In the genomic region with DNA sequence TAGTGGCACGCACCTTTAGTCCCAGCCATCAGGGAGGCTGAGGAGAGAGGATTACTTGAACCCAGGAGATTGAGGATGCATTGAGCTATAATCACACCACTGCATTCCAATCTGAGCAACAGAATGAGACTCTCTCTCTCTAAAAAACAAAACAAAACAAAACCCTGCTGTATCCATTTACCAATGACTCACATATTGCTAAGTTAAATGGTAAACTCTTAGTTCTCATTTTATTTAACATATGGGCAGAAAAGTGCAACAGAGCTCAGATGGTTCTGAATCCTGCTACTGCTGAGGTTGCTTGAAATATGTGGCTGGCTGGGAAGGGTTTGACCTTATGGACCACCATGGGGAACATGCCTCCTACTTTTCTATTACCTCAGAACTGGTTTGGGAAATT, we compare ENCODE assay signal across 25 cellular contexts. TPM values are rescaled to one million over a fixed set of nuclear protein-coding genes. Genes with fewer than 3 reads are reported as not detected.
DNase-seq lines count a peak whose midpoint lies in the region; ATAC-seq lines count a peak whose summit lies in the region.
"Had no signal": no experiment of that assay in that cellular context is flagged by ENCODE, and none has a peak within 500 bp of the region (broad histone marks: within the 10 kb centered on the region; RNA-seq: fewer than 3 reads in every experiment).

No MANE protein-coding gene starts in this region.

- peak overlapping the region; percentile 76 for H3K4me3 Mint-ChIP-seq in activated T-helper 17 cell treated with anti-CD3 and anti-CD28 coated beads, Interleukin-2, amount 50 U/mL, for 72 hours
- H3K4me3 Mint-ChIP-seq: activated naive CD4-positive, alpha-beta T cell treated with anti-CD3 and anti-CD28 coated beads for 36 hours had no signal

- peak; percentile 50 for ATAC-seq in activated T-helper 17 cell treated with anti-CD3 and anti-CD28 coated beads, Interleukin-2, amount 50 U/mL, for 72 hours (replicated peaks)
- no peak for ATAC-seq in HG03571 (IDR thresholded peaks at IDR 0.05; ENCODE audit: unreplicated experiment)
- ATAC-seq: heart left ventricle, HepG2, right lobe of liver, Right ventricle myocardium inferior had no signal

- H3K9me3 Mint-ChIP-seq in activated T-helper 17 cell treated with anti-CD3 and anti-CD28 coated beads, Interleukin-2, amount 50 U/mL, for 72 hours = no peaks in the 10 kb centered on the region
- H3K9me3 Mint-ChIP-seq: activated naive CD4-positive, alpha-beta T cell treated with anti-CD3 and anti-CD28 coated beads for 36 hours; natural killer cell treated with Interleukin-12 subunit alpha and Interleukin-12 subunit beta and Interleukin-15 and Interleukin-18, amount 100 ng/mL, for 72 hours had no signal

- DNase-seq in EH (ENCODE audit: low read depth) (peak; percentile 28), fibroblast of peridontal ligament (ENCODE audit: extremely low read depth) (peak; percentile 58), retina (no peak), NCI-H1930 (lab: John Stamatoyannopoulos, UW) (no peak)
- DNase-seq: activated CD4-positive, alpha-beta T cell treated with anti-CD3 and anti-CD28 coated beads for 48 hours; activated CD8-positive, alpha-beta memory T cell treated with anti-CD3 and anti-CD28 coated beads, Interleukin-2, amount 50 U/mL, for 4 hours; AML-193; effector CD8-positive, alpha-beta T cell; heart left ventricle; left lung; midbrain; NCI-H146; NCI-H2171 treated with DMSO at 0.1 percent for 48 hours; NCI-H69; ovary; right lobe of liver; SW 1271; tibial artery had no signal

- peaks cover 13% of the 10 kb centered on the region for H3K4me1 ChIP-seq in ACC112 (ENCODE audit: control insufficient read depth, insufficient read depth, low read length, unreplicated experiment)
- H3K4me1 ChIP-seq: left lung, right lobe of liver had no signal

- no peak overlapping the region for H3K27ac ChIP-seq in ACC112 (ENCODE audit: low read depth, low read length)
- H3K27ac ChIP-seq: heart left ventricle, ovary, right lobe of liver, tibial artery had no signal

- peaks cover 14% of the 10 kb centered on the region for H3K4me1 Mint-ChIP-seq in activated T-helper 17 cell treated with anti-CD3 and anti-CD28 coated beads, Interleukin-2, amount 50 U/mL, for 72 hours

- H3K4me3 ChIP-seq in ACC112 (ENCODE audit: low read depth, low read length) = no peak overlapping the region
- H3K4me3 ChIP-seq: heart left ventricle, left lung, ovary, right lobe of liver, tibial artery had no signal

- peak overlapping the region; percentile 97 for H3K27ac Mint-ChIP-seq in activated T-helper 17 cell treated with anti-CD3 and anti-CD28 coated beads, Interleukin-2, amount 50 U/mL, for 72 hours

- H3K36me3 ChIP-seq in ACC112 (ENCODE audit: insufficient read depth, low read length) = no peaks in the 10 kb centered on the region
- H3K36me3 ChIP-seq: heart left ventricle, left lung, ovary, right lobe of liver, tibial artery had no signal

- H3K79me2 ChIP-seq in ACC112 (ENCODE audit: control insufficient read depth, insufficient read depth, low read length, unreplicated experiment) = no peaks in the 10 kb centered on the region

- H3K27me3 ChIP-seq in ACC112 (ENCODE audit: insufficient read depth, low read length) = no peaks in the 10 kb centered on the region
- H3K27me3 ChIP-seq: heart left ventricle, left lung, ovary, right lobe of liver, tibial artery had no signal

- H3K27me3 Mint-ChIP-seq in activated T-helper 17 cell treated with anti-CD3 and anti-CD28 coated beads, Interleukin-2, amount 50 U/mL, for 72 hours = no peaks in the 10 kb centered on the region

- no peaks in the 10 kb centered on the region for H3K36me3 Mint-ChIP-seq in activated T-helper 17 cell treated with anti-CD3 and anti-CD28 coated beads, Interleukin-2, amount 50 U/mL, for 72 hours (ENCODE audit: low read depth)
- H3K36me3 Mint-ChIP-seq: natural killer cell treated with Interleukin-12 subunit alpha and Interleukin-12 subunit beta and Interleukin-15 and Interleukin-18, amount 100 ng/mL, for 72 hours had no signal

- peak overlapping the region; percentile 82 for H2AFZ ChIP-seq in ACC112 (ENCODE audit: low read length, unreplicated experiment)

RNA-seq across cellular contexts. Expression of a gene that starts 33.7 kb away (rescaled TPM):
- total RNA-seq in activated T-helper 17 cell treated with anti-CD3 and anti-CD28 coated beads, Interleukin-2, amount 50 U/mL, for 72 hours = 10 to 100 TPM; 64.6 to 64.7 TPM

RNA-seq across cellular contexts. Expression of a gene that starts 38.7 kb away (rescaled TPM):
- total RNA-seq in activated T-helper 17 cell treated with anti-CD3 and anti-CD28 coated beads, Interleukin-2, amount 50 U/mL, for 72 hours = under 1 TPM in 1 of 2 donors, not detected in 1; 0.24 TPM

Comparison
In these comparisons a context has a peak if more than half of its experiments do, and no peak if none do; other contexts are left out.
1. DNase-seq: peak in EH (single experiment) and fibroblast of peridontal ligament (single experiment); none in retina (single experiment) and NCI-H1930 (0 of 2).